ENCODE assay signal across 1 cellular context in the genomic region with DNA sequence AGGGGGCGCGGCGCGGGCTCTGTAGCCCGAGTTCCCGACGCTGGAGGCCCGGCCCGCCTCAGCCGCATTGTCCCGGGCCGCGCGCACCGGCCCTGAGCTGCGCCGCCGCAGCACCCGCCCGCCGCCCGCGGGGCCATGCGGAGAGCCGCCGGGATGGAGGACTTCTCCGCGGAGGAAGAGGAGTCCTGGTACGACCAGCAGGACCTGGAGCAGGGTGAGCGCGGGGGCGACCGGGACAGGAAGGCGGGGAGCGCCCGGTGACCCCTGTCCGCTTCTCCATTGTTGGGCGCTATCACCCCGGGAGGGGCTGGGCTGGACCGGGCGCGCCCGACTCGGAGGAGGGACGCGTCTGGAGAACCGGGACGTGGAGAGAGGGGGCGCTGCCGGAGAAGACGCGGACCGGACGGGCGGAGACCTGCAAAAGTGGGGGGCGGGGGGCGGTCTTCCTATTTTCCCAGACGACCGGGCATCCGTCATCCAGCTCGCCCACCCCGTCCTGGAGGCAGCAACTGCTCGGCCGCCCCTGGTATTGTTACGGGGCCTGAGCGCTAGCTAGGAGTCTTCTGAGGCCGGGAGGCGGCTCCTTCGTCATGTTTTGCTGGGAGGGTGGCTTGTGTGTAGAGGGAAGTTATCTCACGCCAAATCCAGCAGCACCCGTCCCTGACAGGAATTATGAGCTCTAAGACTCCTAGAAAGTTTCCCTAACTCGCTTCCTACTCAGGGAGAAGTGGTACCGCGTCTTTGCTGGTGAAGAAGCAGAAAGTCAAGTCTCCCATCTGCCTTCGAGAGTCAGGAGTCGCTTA.
A peak's percentile ranks its signal among the peaks of the same experiment; 100 is the strongest.
TF ChIP-seq lines count a peak whose summit lies in the region.

No MANE protein-coding gene starts in this region.

TF ChIP-seq in HepG2, 621 proteins besides CTCF, POLR2A, EP300 and RAD21 (continued from another document and continues in another):
- TF ChIP-seq, protein P1, sequence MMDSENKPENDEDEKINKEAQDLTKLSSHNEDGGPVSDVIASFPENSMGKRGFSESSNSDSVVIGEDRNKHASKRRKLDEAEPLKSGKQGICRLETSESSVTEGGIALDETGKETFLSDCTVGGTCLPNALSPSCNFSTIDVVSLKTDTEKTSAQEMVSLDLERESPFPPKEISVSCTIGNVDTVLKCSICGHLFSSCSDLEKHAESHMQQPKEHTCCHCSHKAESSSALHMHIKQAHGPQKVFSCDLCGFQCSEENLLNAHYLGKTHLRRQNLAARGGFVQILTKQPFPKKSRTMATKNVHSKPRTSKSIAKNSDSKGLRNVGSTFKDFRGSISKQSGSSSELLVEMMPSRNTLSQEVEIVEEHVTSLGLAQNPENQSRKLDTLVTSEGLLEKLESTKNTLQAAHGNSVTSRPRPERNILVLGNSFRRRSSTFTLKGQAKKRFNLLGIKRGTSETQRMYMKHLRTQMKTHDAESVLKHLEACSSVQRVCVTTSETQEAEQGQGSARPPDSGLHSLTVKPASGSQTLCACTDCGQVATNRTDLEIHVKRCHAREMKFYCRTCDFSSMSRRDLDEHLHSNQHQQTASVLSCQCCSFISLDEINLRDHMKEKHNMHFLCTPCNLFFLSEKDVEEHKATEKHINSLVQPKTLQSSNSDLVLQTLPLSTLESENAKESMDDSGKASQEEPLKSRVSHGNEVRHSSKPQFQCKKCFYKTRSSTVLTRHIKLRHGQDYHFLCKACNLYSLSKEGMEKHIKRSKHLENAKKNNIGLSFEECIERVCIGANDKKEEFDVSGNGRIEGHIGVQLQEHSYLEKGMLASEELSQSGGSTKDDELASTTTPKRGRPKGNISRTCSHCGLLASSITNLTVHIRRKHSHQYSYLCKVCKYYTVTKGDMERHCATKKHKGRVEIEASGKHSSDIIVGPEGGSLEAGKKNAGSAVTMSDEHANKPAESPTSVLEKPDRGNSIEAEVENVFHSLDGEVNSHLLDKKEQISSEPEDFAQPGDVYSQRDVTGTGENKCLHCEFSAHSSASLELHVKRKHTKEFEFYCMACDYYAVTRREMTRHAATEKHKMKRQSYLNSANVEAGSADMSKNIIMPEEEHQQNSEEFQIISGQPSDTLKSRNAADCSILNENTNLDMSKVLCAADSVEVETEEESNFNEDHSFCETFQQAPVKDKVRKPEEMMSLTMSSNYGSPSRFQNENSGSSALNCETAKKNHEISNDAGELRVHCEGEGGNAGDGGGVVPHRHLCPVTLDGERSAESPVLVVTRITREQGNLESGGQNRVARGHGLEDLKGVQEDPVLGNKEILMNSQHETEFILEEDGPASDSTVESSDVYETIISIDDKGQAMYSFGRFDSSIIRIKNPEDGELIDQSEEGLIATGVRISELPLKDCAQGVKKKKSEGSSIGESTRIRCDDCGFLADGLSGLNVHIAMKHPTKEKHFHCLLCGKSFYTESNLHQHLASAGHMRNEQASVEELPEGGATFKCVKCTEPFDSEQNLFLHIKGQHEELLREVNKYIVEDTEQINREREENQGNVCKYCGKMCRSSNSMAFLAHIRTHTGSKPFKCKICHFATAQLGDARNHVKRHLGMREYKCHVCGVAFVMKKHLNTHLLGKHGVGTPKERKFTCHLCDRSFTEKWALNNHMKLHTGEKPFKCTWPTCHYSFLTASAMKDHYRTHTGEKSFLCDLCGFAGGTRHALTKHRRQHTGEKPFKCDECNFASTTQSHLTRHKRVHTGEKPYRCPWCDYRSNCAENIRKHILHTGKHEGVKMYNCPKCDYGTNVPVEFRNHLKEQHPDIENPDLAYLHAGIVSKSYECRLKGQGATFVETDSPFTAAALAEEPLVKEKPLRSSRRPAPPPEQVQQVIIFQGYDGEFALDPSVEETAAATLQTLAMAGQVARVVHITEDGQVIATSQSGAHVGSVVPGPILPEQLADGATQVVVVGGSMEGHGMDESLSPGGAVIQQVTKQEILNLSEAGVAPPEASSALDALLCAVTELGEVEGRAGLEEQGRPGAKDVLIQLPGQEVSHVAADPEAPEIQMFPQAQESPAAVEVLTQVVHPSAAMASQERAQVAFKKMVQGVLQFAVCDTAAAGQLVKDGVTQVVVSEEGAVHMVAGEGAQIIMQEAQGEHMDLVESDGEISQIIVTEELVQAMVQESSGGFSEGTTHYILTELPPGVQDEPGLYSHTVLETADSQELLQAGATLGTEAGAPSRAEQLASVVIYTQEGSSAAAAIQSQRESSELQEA (CRISPR knock-in tag; IDR thresholded peaks at IDR 0.05; ENCODE audit: not compliant biosample characterization): no peak
- TF ChIP-seq ZNF24 (IDR thresholded peaks at IDR 0.05): no peak
- TF ChIP-seq RXRA (CRISPR knock-in tag; IDR thresholded peaks at IDR 0.05): no peak; the same call in 1 of the 2 replicates
- TF ChIP-seq, protein P2, sequence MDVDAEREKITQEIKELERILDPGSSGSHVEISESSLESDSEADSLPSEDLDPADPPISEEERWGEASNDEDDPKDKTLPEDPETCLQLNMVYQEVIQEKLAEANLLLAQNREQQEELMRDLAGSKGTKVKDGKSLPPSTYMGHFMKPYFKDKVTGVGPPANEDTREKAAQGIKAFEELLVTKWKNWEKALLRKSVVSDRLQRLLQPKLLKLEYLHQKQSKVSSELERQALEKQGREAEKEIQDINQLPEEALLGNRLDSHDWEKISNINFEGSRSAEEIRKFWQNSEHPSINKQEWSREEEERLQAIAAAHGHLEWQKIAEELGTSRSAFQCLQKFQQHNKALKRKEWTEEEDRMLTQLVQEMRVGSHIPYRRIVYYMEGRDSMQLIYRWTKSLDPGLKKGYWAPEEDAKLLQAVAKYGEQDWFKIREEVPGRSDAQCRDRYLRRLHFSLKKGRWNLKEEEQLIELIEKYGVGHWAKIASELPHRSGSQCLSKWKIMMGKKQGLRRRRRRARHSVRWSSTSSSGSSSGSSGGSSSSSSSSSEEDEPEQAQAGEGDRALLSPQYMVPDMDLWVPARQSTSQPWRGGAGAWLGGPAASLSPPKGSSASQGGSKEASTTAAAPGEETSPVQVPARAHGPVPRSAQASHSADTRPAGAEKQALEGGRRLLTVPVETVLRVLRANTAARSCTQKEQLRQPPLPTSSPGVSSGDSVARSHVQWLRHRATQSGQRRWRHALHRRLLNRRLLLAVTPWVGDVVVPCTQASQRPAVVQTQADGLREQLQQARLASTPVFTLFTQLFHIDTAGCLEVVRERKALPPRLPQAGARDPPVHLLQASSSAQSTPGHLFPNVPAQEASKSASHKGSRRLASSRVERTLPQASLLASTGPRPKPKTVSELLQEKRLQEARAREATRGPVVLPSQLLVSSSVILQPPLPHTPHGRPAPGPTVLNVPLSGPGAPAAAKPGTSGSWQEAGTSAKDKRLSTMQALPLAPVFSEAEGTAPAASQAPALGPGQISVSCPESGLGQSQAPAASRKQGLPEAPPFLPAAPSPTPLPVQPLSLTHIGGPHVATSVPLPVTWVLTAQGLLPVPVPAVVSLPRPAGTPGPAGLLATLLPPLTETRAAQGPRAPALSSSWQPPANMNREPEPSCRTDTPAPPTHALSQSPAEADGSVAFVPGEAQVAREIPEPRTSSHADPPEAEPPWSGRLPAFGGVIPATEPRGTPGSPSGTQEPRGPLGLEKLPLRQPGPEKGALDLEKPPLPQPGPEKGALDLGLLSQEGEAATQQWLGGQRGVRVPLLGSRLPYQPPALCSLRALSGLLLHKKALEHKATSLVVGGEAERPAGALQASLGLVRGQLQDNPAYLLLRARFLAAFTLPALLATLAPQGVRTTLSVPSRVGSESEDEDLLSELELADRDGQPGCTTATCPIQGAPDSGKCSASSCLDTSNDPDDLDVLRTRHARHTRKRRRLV (CRISPR knock-in tag; IDR thresholded peaks at IDR 0.05): no peak
- no peak for TF ChIP-seq ZBTB20 (CRISPR knock-in tag; IDR thresholded peaks at IDR 0.05; ENCODE audit: borderline replicate concordance, low read depth)
- TF ChIP-seq ZNF468 (CRISPR knock-in tag; IDR thresholded peaks at IDR 0.05): no peak
- TF ChIP-seq, protein P3, sequence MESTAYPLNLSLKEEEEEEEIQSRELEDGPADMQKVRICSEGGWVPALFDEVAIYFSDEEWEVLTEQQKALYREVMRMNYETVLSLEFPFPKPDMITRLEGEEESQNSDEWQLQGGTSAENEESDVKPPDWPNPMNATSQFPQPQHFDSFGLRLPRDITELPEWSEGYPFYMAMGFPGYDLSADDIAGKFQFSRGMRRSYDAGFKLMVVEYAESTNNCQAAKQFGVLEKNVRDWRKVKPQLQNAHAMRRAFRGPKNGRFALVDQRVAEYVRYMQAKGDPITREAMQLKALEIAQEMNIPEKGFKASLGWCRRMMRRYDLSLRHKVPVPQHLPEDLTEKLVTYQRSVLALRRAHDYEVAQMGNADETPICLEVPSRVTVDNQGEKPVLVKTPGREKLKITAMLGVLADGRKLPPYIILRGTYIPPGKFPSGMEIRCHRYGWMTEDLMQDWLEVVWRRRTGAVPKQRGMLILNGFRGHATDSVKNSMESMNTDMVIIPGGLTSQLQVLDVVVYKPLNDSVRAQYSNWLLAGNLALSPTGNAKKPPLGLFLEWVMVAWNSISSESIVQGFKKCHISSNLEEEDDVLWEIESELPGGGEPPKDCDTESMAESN (CRISPR knock-in tag; conservative IDR thresholded peaks at IDR 0.05): peak; percentile 49
- TF ChIP-seq ZNF510 (CRISPR knock-in tag; IDR thresholded peaks at IDR 0.05; ENCODE audit: low read depth): no peak
- TF ChIP-seq, protein P4, sequence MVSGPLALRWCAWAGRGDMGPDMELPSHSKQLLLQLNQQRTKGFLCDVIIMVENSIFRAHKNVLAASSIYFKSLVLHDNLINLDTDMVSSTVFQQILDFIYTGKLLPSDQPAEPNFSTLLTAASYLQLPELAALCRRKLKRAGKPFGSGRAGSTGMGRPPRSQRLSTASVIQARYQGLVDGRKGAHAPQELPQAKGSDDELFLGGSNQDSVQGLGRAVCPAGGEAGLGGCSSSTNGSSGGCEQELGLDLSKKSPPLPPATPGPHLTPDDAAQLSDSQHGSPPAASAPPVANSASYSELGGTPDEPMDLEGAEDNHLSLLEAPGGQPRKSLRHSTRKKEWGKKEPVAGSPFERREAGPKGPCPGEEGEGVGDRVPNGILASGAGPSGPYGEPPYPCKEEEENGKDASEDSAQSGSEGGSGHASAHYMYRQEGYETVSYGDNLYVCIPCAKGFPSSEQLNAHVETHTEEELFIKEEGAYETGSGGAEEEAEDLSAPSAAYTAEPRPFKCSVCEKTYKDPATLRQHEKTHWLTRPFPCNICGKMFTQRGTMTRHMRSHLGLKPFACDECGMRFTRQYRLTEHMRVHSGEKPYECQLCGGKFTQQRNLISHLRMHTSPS (CRISPR knock-in tag; IDR thresholded peaks at IDR 0.05; ENCODE audit: low read depth): 0 out of 2 replicates have a peak, but pooled peaks have one; percentile 11
- no peak for TF ChIP-seq SOX13 (IDR thresholded peaks at IDR 0.05)
- TF ChIP-seq SOX13 (CRISPR knock-in tag; conservative IDR thresholded peaks at IDR 0.05 in 1 of 2, IDR thresholded peaks at IDR 0.05 in 1 of 2): peak in 1 of 2 experiments; percentile 39; a peak in 2 of 4 replicates
- TF ChIP-seq ONECUT2 (CRISPR knock-in tag; IDR thresholded peaks at IDR 0.05): no peak
- no peak for TF ChIP-seq SNAI1 (CRISPR knock-in tag; IDR thresholded peaks at IDR 0.05; ENCODE audit: borderline replicate concordance)
- TF ChIP-seq MED13 (CRISPR knock-in tag; IDR thresholded peaks at IDR 0.05): 0 out of 2 replicates have a peak, but pooled peaks have one; percentile 36
- no peak for TF ChIP-seq JARID2 (CRISPR knock-in tag; IDR thresholded peaks at IDR 0.05; ENCODE audit: insufficient replicate concordance)
- no peak for TF ChIP-seq LCORL (IDR thresholded peaks at IDR 0.05)
- TF ChIP-seq LCORL (CRISPR knock-in tag; IDR thresholded peaks at IDR 0.05): no peak
- TF ChIP-seq ZNF550 (CRISPR knock-in tag; IDR thresholded peaks at IDR 0.05; ENCODE audit: borderline replicate concordance): no peak
- no peak for TF ChIP-seq ZZZ3 (CRISPR knock-in tag; IDR thresholded peaks at IDR 0.05; ENCODE audit: borderline replicate concordance)
- TF ChIP-seq, protein P5, sequence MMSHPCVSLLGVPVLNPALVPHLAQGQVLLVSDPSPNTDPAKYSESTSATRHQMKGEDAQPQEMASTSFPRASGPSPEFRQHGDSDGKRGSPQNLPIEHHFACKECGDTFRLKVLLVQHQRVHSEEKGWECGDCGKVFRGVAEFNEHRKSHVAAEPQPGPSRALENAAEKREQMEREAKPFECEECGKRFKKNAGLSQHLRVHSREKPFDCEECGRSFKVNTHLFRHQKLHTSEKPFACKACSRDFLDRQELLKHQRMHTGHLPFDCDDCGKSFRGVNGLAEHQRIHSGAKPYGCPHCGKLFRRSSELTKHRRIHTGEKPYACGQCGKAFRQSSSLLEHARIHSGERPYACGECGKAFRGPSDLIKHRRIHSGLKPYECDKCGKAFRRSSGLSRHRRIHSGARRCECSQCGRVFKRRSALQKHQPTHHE (CRISPR knock-in tag; IDR thresholded peaks at IDR 0.05; ENCODE audit: borderline replicate concordance): no peak
- no peak for TF ChIP-seq GTF3A (CRISPR knock-in tag; conservative IDR thresholded peaks at IDR 0.05)
- no peak for TF ChIP-seq NFATC3 (CRISPR knock-in tag; IDR thresholded peaks at IDR 0.05)
- no peak for TF ChIP-seq KDM4B (CRISPR knock-in tag; IDR thresholded peaks at IDR 0.05)
- no peak for TF ChIP-seq ZBTB21 (CRISPR knock-in tag; IDR thresholded peaks at IDR 0.05)
- no peak for TF ChIP-seq HMGA1 (CRISPR knock-in tag; conservative IDR thresholded peaks at IDR 0.05)
- TF ChIP-seq, protein P6, sequence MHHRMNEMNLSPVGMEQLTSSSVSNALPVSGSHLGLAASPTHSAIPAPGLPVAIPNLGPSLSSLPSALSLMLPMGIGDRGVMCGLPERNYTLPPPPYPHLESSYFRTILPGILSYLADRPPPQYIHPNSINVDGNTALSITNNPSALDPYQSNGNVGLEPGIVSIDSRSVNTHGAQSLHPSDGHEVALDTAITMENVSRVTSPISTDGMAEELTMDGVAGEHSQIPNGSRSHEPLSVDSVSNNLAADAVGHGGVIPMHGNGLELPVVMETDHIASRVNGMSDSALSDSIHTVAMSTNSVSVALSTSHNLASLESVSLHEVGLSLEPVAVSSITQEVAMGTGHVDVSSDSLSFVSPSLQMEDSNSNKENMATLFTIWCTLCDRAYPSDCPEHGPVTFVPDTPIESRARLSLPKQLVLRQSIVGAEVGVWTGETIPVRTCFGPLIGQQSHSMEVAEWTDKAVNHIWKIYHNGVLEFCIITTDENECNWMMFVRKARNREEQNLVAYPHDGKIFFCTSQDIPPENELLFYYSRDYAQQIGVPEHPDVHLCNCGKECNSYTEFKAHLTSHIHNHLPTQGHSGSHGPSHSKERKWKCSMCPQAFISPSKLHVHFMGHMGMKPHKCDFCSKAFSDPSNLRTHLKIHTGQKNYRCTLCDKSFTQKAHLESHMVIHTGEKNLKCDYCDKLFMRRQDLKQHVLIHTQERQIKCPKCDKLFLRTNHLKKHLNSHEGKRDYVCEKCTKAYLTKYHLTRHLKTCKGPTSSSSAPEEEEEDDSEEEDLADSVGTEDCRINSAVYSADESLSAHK (CRISPR knock-in tag; IDR thresholded peaks at IDR 0.05; ENCODE audit: borderline replicate concordance): no peak
- TF ChIP-seq ZNF713 (CRISPR knock-in tag; IDR thresholded peaks at IDR 0.05): no peak
- no peak for TF ChIP-seq ZFP62 (CRISPR knock-in tag; IDR thresholded peaks at IDR 0.05)
- 0 out of 2 replicates have a peak, but pooled peaks have one; percentile 25 for TF ChIP-seq SALL2 (CRISPR knock-in tag; IDR thresholded peaks at IDR 0.05)
- TF ChIP-seq NR2F2 (IDR thresholded peaks at IDR 0.05; ENCODE audit: borderline replicate concordance, low read depth): no peak
- no peak for TF ChIP-seq PHF21A (CRISPR knock-in tag; IDR thresholded peaks at IDR 0.05)
- TF ChIP-seq ZIK1 (CRISPR knock-in tag; IDR thresholded peaks at IDR 0.05; ENCODE audit: borderline replicate concordance, low read depth): 0 out of 2 replicates have a peak, but pooled peaks have one; percentile 41
- no peak for TF ChIP-seq KDM5B (CRISPR knock-in tag; IDR thresholded peaks at IDR 0.05; ENCODE audit: borderline replicate concordance)
- no peak for TF ChIP-seq TBP (CRISPR knock-in tag; IDR thresholded peaks at IDR 0.05)
- no peak for TF ChIP-seq XBP1 (CRISPR knock-in tag; IDR thresholded peaks at IDR 0.05)
